ENCODE assay signal across 10 cellular contexts in genomic region chr20:34083781-34084180, GRCh38. TPM values are rescaled to one million over a fixed set of nuclear protein-coding genes. Genes with fewer than 3 reads are reported as not detected.
DNase-seq lines count a peak whose midpoint lies in the region; ATAC-seq and TF ChIP-seq lines count a peak whose summit lies in the region.
"Had no signal": no experiment of that assay in that cellular context is flagged by ENCODE, and none has a peak within 500 bp of the region (broad histone marks: within the 10 kb centered on the region; RNA-seq: fewer than 3 reads in every experiment).

No MANE protein-coding gene starts in this region.

- DNase-seq in stimulated activated naive CD8-positive, alpha-beta T cell treated with anti-CD3 and anti-CD28 coated beads, Interleukin-15, Interleukin-2, amounts not matched to agents 100 U/mL and 50 U/mL, for 24 hours: no peak
- no peak for DNase-seq in breast epithelium (ENCODE audit: low spot score in 2 of 2)
- DNase-seq in 8988T: no peak
- no peak for DNase-seq in NCI-H510A (lab: John Stamatoyannopoulos, UW)
- no peak for DNase-seq in sciatic nerve (ENCODE audit: low spot score)
- no peak for DNase-seq in NCI-H2171 (lab: John Stamatoyannopoulos, UW)
- DNase-seq: activated CD8-positive, alpha-beta memory T cell treated with anti-CD3 and anti-CD28 coated beads, Interleukin-2, amount 10 ng/mL, durations not matched to agents 7 days and 5 days; Kasumi-1 had no signal

- no peak for TF ChIP-seq POLR2A in breast epithelium (IDR thresholded peaks at IDR 0.05)

- H3K9me3 ChIP-seq in breast epithelium (no peaks in the 10 kb centered on the region), neutrophil (no peaks in the 10 kb centered on the region)

- ATAC-seq in stimulated activated naive CD8-positive, alpha-beta T cell treated with anti-CD3 and anti-CD28 coated beads, Interleukin-15, Interleukin-2, amounts not matched to agents 100 U/mL and 50 U/mL, for 24 hours: no peak
- ATAC-seq in sciatic nerve: no peak
- ATAC-seq: activated CD8-positive, alpha-beta memory T cell treated with anti-CD3 and anti-CD28 coated beads, Interleukin-2, amount 10 ng/mL, durations not matched to agents 7 days and 5 days had no signal

- H3K36me3 ChIP-seq in breast epithelium (no peaks in the 10 kb centered on the region), neutrophil (peaks cover 97% of the 10 kb centered on the region)

- H3K4me1 Mint-ChIP-seq in stimulated activated naive CD8-positive, alpha-beta T cell treated with anti-CD3 and anti-CD28 coated beads, Interleukin-15, Interleukin-2, amounts not matched to agents 100 ng/mL and 50 ng/mL, for 24 hours (ENCODE audit: low read depth): peaks cover 6% of the 10 kb centered on the region

- H3K27me3 ChIP-seq in breast epithelium (no peaks in the 10 kb centered on the region), neutrophil (no peaks in the 10 kb centered on the region)

- intact Hi-C loops in breast epithelium (cut with DNase I; ENCODE audit: low total_unique reads) (no loop called here), sciatic nerve (cut with DNase I) (no loop called here)

- no peaks in the 10 kb centered on the region for H3K27me3 Mint-ChIP-seq in stimulated activated naive CD8-positive, alpha-beta T cell treated with anti-CD3 and anti-CD28 coated beads, Interleukin-15, Interleukin-2, amounts not matched to agents 100 ng/mL and 50 ng/mL, for 24 hours
- H3K27me3 Mint-ChIP-seq: activated CD8-positive, alpha-beta memory T cell treated with anti-CD3 and anti-CD28 coated beads, Interleukin-2, amount 10 ng/mL, durations not matched to agents 7 days and 5 days had no signal

- peak overlapping the region; percentile 24 for H3K27ac Mint-ChIP-seq in stimulated activated naive CD8-positive, alpha-beta T cell treated with anti-CD3 and anti-CD28 coated beads, Interleukin-15, Interleukin-2, amounts not matched to agents 100 ng/mL and 50 ng/mL, for 24 hours

- no peak overlapping the region for H3K4me3 Mint-ChIP-seq in stimulated activated naive CD8-positive, alpha-beta T cell treated with anti-CD3 and anti-CD28 coated beads, Interleukin-15, Interleukin-2, amounts not matched to agents 100 ng/mL and 50 ng/mL, for 24 hours
- H3K4me3 Mint-ChIP-seq: activated CD8-positive, alpha-beta memory T cell treated with anti-CD3 and anti-CD28 coated beads, Interleukin-2, amount 10 ng/mL, durations not matched to agents 7 days and 5 days had no signal

- peaks cover 63% of the 10 kb centered on the region for H3K36me3 Mint-ChIP-seq in stimulated activated naive CD8-positive, alpha-beta T cell treated with anti-CD3 and anti-CD28 coated beads, Interleukin-15, Interleukin-2, amounts not matched to agents 100 ng/mL and 50 ng/mL, for 24 hours (ENCODE audit: low read depth)

- no peak overlapping the region for H3K4me3 ChIP-seq in breast epithelium
- no peak overlapping the region for H3K4me3 ChIP-seq in neutrophil (ENCODE audit: low read depth in 1 of 2, low read length in 1 of 2)

- TF ChIP-seq CTCF in breast epithelium (IDR thresholded peaks at IDR 0.05) (no peak), neutrophil (IDR thresholded peaks at IDR 0.05) (no peak)

- H3K4me1 ChIP-seq in breast epithelium (peaks cover 0 to 4% of the 10 kb centered on the region in 2 donors), neutrophil (ENCODE audit: control insufficient read depth in 1 of 2, insufficient read depth in 1 of 2, low read depth in 1 of 2, low read length in 1 of 2) (no peaks in the 10 kb centered on the region)

- peak overlapping the region; percentile 67 to 77 for H3K27ac ChIP-seq in breast epithelium
- H3K27ac ChIP-seq in neutrophil: peak overlapping the region; percentile 15

- H3K9me3 Mint-ChIP-seq in stimulated activated naive CD8-positive, alpha-beta T cell treated with anti-CD3 and anti-CD28 coated beads, Interleukin-15, Interleukin-2, amounts not matched to agents 100 ng/mL and 50 ng/mL, for 24 hours: no peaks in the 10 kb centered on the region

RNA-seq across cellular contexts. Expression of gene EIF2S2, which starts 28.3 kb away (rescaled TPM):
- 10 to 100 TPM; 45.6 to 55.4 (median 45.8) TPM for total RNA-seq in breast epithelium
- 44.8 TPM for total RNA-seq in sciatic nerve
